ENCODE assay signal across 8 cellular contexts in genomic region chr14:73850940-73851339, GRCh38. TPM values are rescaled to one million over a fixed set of nuclear protein-coding genes. Genes with fewer than 3 reads are reported as not detected.
A peak's percentile ranks its signal among the peaks of the same experiment; 100 is the strongest.
DNase-seq lines count a peak whose midpoint lies in the region; ATAC-seq, FAIRE-seq and TF ChIP-seq lines count a peak whose summit lies in the region.

No MANE protein-coding gene starts in this region.

- peak; percentile 73 for FAIRE-seq in RCC 7860 (lab: Jason Lieb, UNC)

- H3K4me1 ChIP-seq in neuron (ENCODE audit: insufficient read depth, low read length), result peaks cover 6% of the 10 kb centered on the region
- peaks cover 11% of the 10 kb centered on the region for H3K4me1 ChIP-seq in mucosa of descending colon (ENCODE audit: low read depth)

- H3K36me3 ChIP-seq in H7 (replicated peaks; ENCODE audit: control insufficient read depth, insufficient read depth, low read length), result no peaks in the 10 kb centered on the region
- H3K36me3 ChIP-seq in neuron (ENCODE audit: insufficient read depth, low read length), result no peaks in the 10 kb centered on the region
- H3K36me3 ChIP-seq in mucosa of descending colon (ENCODE audit: low read depth), result no peaks in the 10 kb centered on the region

- intact Hi-C loops in mucosa of descending colon (cut with DNase I, micrococcal nuclease), result no loop called here

- ATAC-seq in GM19452 (IDR thresholded peaks at IDR 0.05; ENCODE audit: unreplicated experiment), result no peak
- no peak for ATAC-seq in mucosa of descending colon

- H3K4me3 ChIP-seq in H7 (ENCODE audit: insufficient read depth, low read depth, low read length) (peak overlapping the region; percentile 68), neuron (ENCODE audit: low read length) (peak overlapping the region; percentile 90), mucosa of descending colon (no peak overlapping the region)

- H3K9me3 ChIP-seq in neuron (ENCODE audit: low read length) (no peaks in the 10 kb centered on the region), mucosa of descending colon (no peaks in the 10 kb centered on the region)

- H3K27me3 ChIP-seq in H7 (ENCODE audit: control insufficient read depth, insufficient read depth, low read length) (no peaks in the 10 kb centered on the region), neuron (ENCODE audit: insufficient read depth, low read length) (no peaks in the 10 kb centered on the region)

- no peak for DNase-seq in H7
- DNase-seq in RCC 7860 (ENCODE audit: low spot score), result peak; percentile 61
- peak; percentile 58 for DNase-seq in epithelial cell of prostate (ENCODE audit: low read depth, low spot score)
- no peak for DNase-seq in GF-D8 (lab: John Stamatoyannopoulos, UW)
- DNase-seq in mucosa of descending colon, result no peak
- no peak for DNase-seq in effector CD4-positive, alpha-beta T cell

- H2AFZ ChIP-seq in neuron (ENCODE audit: low read depth, low read length), result peak overlapping the region; percentile 73

- peak overlapping the region; percentile 95 for H3K27ac ChIP-seq in epithelial cell of prostate

- TF ChIP-seq CTCF in mucosa of descending colon (IDR thresholded peaks at IDR 0.05), result no peak

RNA-seq across cellular contexts. Expression of gene PTGR2, which starts 0.7 kb away (rescaled TPM):
- total RNA-seq in H7 (2014; rRNA removed; shearing (Covaris generic)), result 13.8 and 21.8 TPM in 2 replicates
- 10 to 100 TPM; 11.4 to 23.2 (median 17.2) TPM for total RNA-seq in mucosa of descending colon

RNA-seq across cellular contexts. Expression of gene ZNF410, which starts 35.7 kb away (rescaled TPM):
- total RNA-seq in H7 (2014; rRNA removed; shearing (Covaris generic)), result 27.2 and 31.0 TPM in 2 replicates
- total RNA-seq in mucosa of descending colon, result 10 to 100 TPM; 38.3 to 47.2 (median 45.1) TPM

Comparison
In these comparisons a context has a peak if more than half of its experiments do, and no peak if none do; other contexts are left out.
1. DNase-seq: peak in RCC 7860 (single experiment) and epithelial cell of prostate (single experiment); none in H7 (single experiment), GF-D8 (single experiment), mucosa of descending colon (0 of 3) and effector CD4-positive, alpha-beta T cell (single experiment).